ENCODE assay signal across 35 cellular contexts in genomic region chr2:178361588-178361987, GRCh38.
"Had no signal": no experiment of that assay in that cellular context is flagged by ENCODE, and none has a peak within 500 bp of the region (broad histone marks: within the 10 kb centered on the region; RNA-seq: fewer than 3 reads in every experiment).

No MANE protein-coding gene starts in this region.

- ATAC-seq: activated CD4-positive, CD25-positive, alpha-beta regulatory T cell treated with anti-CD3 and anti-CD28 coated beads, Interleukin-2, amount 50 U/mL, for 24 hours; activated CD8-positive, alpha-beta memory T cell treated with anti-CD3 and anti-CD28 coated beads, Interleukin-2, amount 10 ng/mL, durations not matched to agents 7 days and 5 days; activated CD8-positive, alpha-beta T cell treated with anti-CD3 and anti-CD28 coated beads, Interleukin-2, amount 10 ng/mL, durations not matched to agents 7 days and 5 days; activated naive CD8-positive, alpha-beta T cell treated with anti-CD3 and anti-CD28 coated beads, Interleukin-2, amount 50 U/mL, for 24 hours; body of pancreas; esophagus mucosa; heart left ventricle had no signal

- H3K27ac ChIP-seq: adrenal gland, body of pancreas, coronary artery, heart left ventricle, VCaP had no signal

- H3K4me3 Mint-ChIP-seq: activated B cell treated with CpG ODN at 0.5 μM for 24 hours; activated CD4-positive, alpha-beta memory T cell treated with anti-CD3 and anti-CD28 coated beads for 36 hours; activated CD8-positive, alpha-beta memory T cell treated with anti-CD3 and anti-CD28 coated beads, Interleukin-2, amount 10 ng/mL, durations not matched to agents 7 days and 5 days; activated CD8-positive, alpha-beta T cell treated with anti-CD3 and anti-CD28 coated beads, Interleukin-2, amount 10 ng/mL, durations not matched to agents 7 days and 5 days; activated naive CD4-positive, alpha-beta T cell treated with anti-CD3 and anti-CD28 coated beads for 36 hours; activated naive CD4-positive, alpha-beta T cell treated with anti-CD3 and anti-CD28 coated beads, Interleukin-2, amount 50 U/mL, for 24 hours; activated naive CD8-positive, alpha-beta T cell treated with anti-CD3 and anti-CD28 coated beads for 36 hours; activated naive CD8-positive, alpha-beta T cell treated with anti-CD3 and anti-CD28 coated beads, Interleukin-2, amount 50 U/mL, for 24 hours; activated T-helper 1 cell treated with anti-CD3 and anti-CD28 coated beads, Interleukin-12 subunit alpha, Interleukin-12 subunit beta, Interleukin-2, Interleukin-4 antibody, amounts not matched to agents 30 ng/mL and 10 ng/mL and 1 ng/mL, durations not matched to agents 14 hours and 24 hours and 36 hours; central memory CD8-positive, alpha-beta T cell; dendritic cell treated with granulocyte-macrophage colony-stimulating factor and Interleukin-4, amounts not matched to agents 40 ng/mL and 50 ng/mL, for 4 days; endodermal cell had no signal

- H3K4me1 Mint-ChIP-seq: activated B cell treated with CpG ODN at 0.5 μM for 24 hours; activated CD8-positive, alpha-beta memory T cell treated with anti-CD3 and anti-CD28 coated beads, Interleukin-2, amount 10 ng/mL, durations not matched to agents 7 days and 5 days; activated naive CD4-positive, alpha-beta T cell treated with anti-CD3 and anti-CD28 coated beads, Interleukin-2, amount 50 U/mL, for 24 hours; activated naive CD8-positive, alpha-beta T cell treated with anti-CD3 and anti-CD28 coated beads for 36 hours; activated naive CD8-positive, alpha-beta T cell treated with anti-CD3 and anti-CD28 coated beads, Interleukin-2, amount 50 U/mL, for 24 hours; central memory CD8-positive, alpha-beta T cell; endodermal cell had no signal

- H3K4me3 ChIP-seq: adrenal gland, body of pancreas, coronary artery, dorsolateral prefrontal cortex, heart left ventricle had no signal

- H3K9me3 Mint-ChIP-seq: activated naive CD4-positive, alpha-beta T cell treated with anti-CD3 and anti-CD28 coated beads, Interleukin-2, amount 50 U/mL, for 24 hours; activated T-helper 1 cell treated with anti-CD3 and anti-CD28 coated beads, Interleukin-12 subunit alpha, Interleukin-12 subunit beta, Interleukin-2, Interleukin-4 antibody, amounts not matched to agents 30 ng/mL and 10 ng/mL and 1 ng/mL, durations not matched to agents 14 hours and 24 hours and 36 hours; activated T-helper 2 cell treated with anti-CD3 and anti-CD28 coated beads, Interferon-gamma antibody, Interleukin-2, Interleukin-4, amounts not matched to agents 10 μg/mL and 5 μg/mL and 100 μg/mL, durations not matched to agents 14 hours and 24 hours and 36 hours had no signal

- H3K36me3 Mint-ChIP-seq: activated CD4-positive, alpha-beta memory T cell treated with anti-CD3 and anti-CD28 coated beads for 36 hours; activated CD8-positive, alpha-beta memory T cell treated with anti-CD3 and anti-CD28 coated beads, Interleukin-2, amount 10 ng/mL, durations not matched to agents 7 days and 5 days; activated naive CD4-positive, alpha-beta T cell treated with anti-CD3 and anti-CD28 coated beads, Interleukin-2, amount 50 U/mL, for 24 hours; activated naive CD8-positive, alpha-beta T cell treated with anti-CD3 and anti-CD28 coated beads for 36 hours had no signal

- FAIRE-seq: frontal cortex, TTC549 had no signal

- DNase-seq: activated B cell treated with CpG ODN at 0.5 μM for 24 hours; activated CD4-positive, alpha-beta memory T cell treated with anti-CD3 and anti-CD28 coated beads for 36 hours; activated CD4-positive, alpha-beta T cell treated with anti-CD3 and anti-CD28 coated beads for 48 hours; activated CD4-positive, alpha-beta T cell treated with anti-CD3 and anti-CD28 coated beads, Interleukin-2, amount 50 U/mL, for 1 hour; activated CD8-positive, alpha-beta memory T cell treated with anti-CD3 and anti-CD28 coated beads, Interleukin-2, amount 10 ng/mL, durations not matched to agents 7 days and 5 days; activated CD8-positive, alpha-beta memory T cell treated with anti-CD3 and anti-CD28 coated beads, Interleukin-2, amount 50 U/mL, for 4 hours; activated CD8-positive, alpha-beta T cell treated with anti-CD3 and anti-CD28 coated beads, Interleukin-2, amount 10 ng/mL, durations not matched to agents 7 days and 5 days; activated effector memory CD4-positive, alpha-beta T cell treated with anti-CD3 and anti-CD28 coated beads, Interleukin-2, amount 50 U/mL, for 16 hours; activated naive CD4-positive, alpha-beta T cell treated with anti-CD3 and anti-CD28 coated beads for 36 hours; activated naive CD8-positive, alpha-beta T cell treated with anti-CD3 and anti-CD28 coated beads for 36 hours; activated naive CD8-positive, alpha-beta T cell treated with anti-CD3 and anti-CD28 coated beads, Interleukin-2, amount 50 U/mL, for 24 hours; activated T-cell treated with anti-CD3 and anti-CD28 coated beads, Interleukin-2, amount 50 U/mL, for 1 hour; activated T-cell treated with anti-CD3 and anti-CD28 coated beads, Interleukin-2, amount 50 U/mL, for 48 hours; adrenal gland; amygdala; aorta; body of pancreas; dorsolateral prefrontal cortex; effector memory CD4-positive, alpha-beta T cell; endodermal cell; foreskin fibroblast; glutamatergic neuron; heart left ventricle; T-helper 2 cell had no signal

- H3K27ac Mint-ChIP-seq: activated B cell treated with CpG ODN at 0.5 μM for 24 hours; activated CD4-positive, alpha-beta memory T cell treated with anti-CD3 and anti-CD28 coated beads for 36 hours; activated CD8-positive, alpha-beta memory T cell treated with anti-CD3 and anti-CD28 coated beads, Interleukin-2, amount 10 ng/mL, durations not matched to agents 7 days and 5 days; activated CD8-positive, alpha-beta T cell treated with anti-CD3 and anti-CD28 coated beads, Interleukin-2, amount 10 ng/mL, durations not matched to agents 7 days and 5 days; activated naive CD4-positive, alpha-beta T cell treated with anti-CD3 and anti-CD28 coated beads for 36 hours; activated naive CD4-positive, alpha-beta T cell treated with anti-CD3 and anti-CD28 coated beads, Interleukin-2, amount 50 U/mL, for 24 hours; activated naive CD8-positive, alpha-beta T cell treated with anti-CD3 and anti-CD28 coated beads for 36 hours; activated naive CD8-positive, alpha-beta T cell treated with anti-CD3 and anti-CD28 coated beads, Interleukin-2, amount 50 U/mL, for 24 hours; activated T-helper 1 cell treated with anti-CD3 and anti-CD28 coated beads, Interleukin-12 subunit alpha, Interleukin-12 subunit beta, Interleukin-2, Interleukin-4 antibody, amounts not matched to agents 30 ng/mL and 10 ng/mL and 1 ng/mL, durations not matched to agents 14 hours and 24 hours and 36 hours; activated T-helper 2 cell treated with anti-CD3 and anti-CD28 coated beads, Interferon-gamma antibody, Interleukin-2, Interleukin-4, amounts not matched to agents 10 μg/mL and 5 μg/mL and 100 μg/mL, durations not matched to agents 14 hours and 24 hours and 36 hours; dendritic cell treated with granulocyte-macrophage colony-stimulating factor and Interleukin-4, amounts not matched to agents 40 ng/mL and 50 ng/mL, for 4 days; endodermal cell had no signal

- H3K27me3 ChIP-seq: adrenal gland, body of pancreas, dorsolateral prefrontal cortex, heart left ventricle had no signal

- H3K36me3 ChIP-seq: adrenal gland had no signal

- H3K4me1 ChIP-seq: adrenal gland, heart left ventricle had no signal

- H3K27me3 Mint-ChIP-seq: activated naive CD8-positive, alpha-beta T cell treated with anti-CD3 and anti-CD28 coated beads for 36 hours; dendritic cell treated with granulocyte-macrophage colony-stimulating factor and Interleukin-4, amounts not matched to agents 40 ng/mL and 50 ng/mL, for 4 days had no signal
